In genomic region chr12:77324416-77324762, GRCh38 we compare ENCODE assay signal across 9 cellular contexts.
A peak's percentile ranks its signal among the peaks of the same experiment; 100 is the strongest.
DNase-seq lines count a peak whose midpoint lies in the region; ATAC-seq and TF ChIP-seq lines count a peak whose summit lies in the region.
"Had no signal": no experiment of that assay in that cellular context is flagged by ENCODE, and none has a peak within 500 bp of the region (broad histone marks: within the 10 kb centered on the region; RNA-seq: fewer than 3 reads in every experiment).

No MANE protein-coding gene starts in this region.

- no peak overlapping the region for H3K27ac Mint-ChIP-seq in activated CD4-positive, alpha-beta T cell treated with anti-CD3 and anti-CD28 coated beads, Interleukin-2, amount 10 ng/mL, durations not matched to agents 24 days and 14 days
- H3K27ac Mint-ChIP-seq: effector memory CD8-positive, alpha-beta T cell had no signal

- DNase-seq in activated CD4-positive, alpha-beta T cell treated with anti-CD3 and anti-CD28 coated beads, Interleukin-2, amount 10 ng/mL, durations not matched to agents 24 days and 14 days = no peak
- DNase-seq in activated CD4-positive, alpha-beta T cell treated with anti-CD3 and anti-CD28 coated beads for 4 hours = no peak
- no peak for DNase-seq in mammary epithelial cell
- DNase-seq in lower lobe of right lung = no peak
- DNase-seq in transverse colon = no peak
- no peak for DNase-seq in amygdala (lab: John Stamatoyannopoulos, UW)
- no peak for DNase-seq in GM19238 (ENCODE audit: insufficient read length, low spot score)
- DNase-seq in omental fat pad (ENCODE audit: low spot score) = no peak
- DNase-seq: effector memory CD8-positive, alpha-beta T cell had no signal

- no peak for TF ChIP-seq POLR2A in transverse colon (IDR thresholded peaks at IDR 0.05)

- intact Hi-C loops in activated CD4-positive, alpha-beta T cell treated with anti-CD3 and anti-CD28 coated beads, Interleukin-2, amount 10 ng/mL, durations not matched to agents 24 days and 14 days (cut with micrococcal nuclease) = no loop called here
- intact Hi-C loops in mammary epithelial cell (cut with micrococcal nuclease) = loop anchor here (5.0 to 10.0 kb wide), 3 partner anchors 80 to 600 kb away; no protein-coding TSS in a partner anchor
- intact Hi-C loops in lower lobe of right lung (cut with DNase I) = no loop called here
- intact Hi-C loops in transverse colon (cut with DNase I; ENCODE audit: low total_unique reads) = no loop called here

- ATAC-seq in lower lobe of right lung = no peak
- no peak for ATAC-seq in omental fat pad (ENCODE audit: low FRiP score)
- ATAC-seq: effector memory CD8-positive, alpha-beta T cell had no signal

- BruUV-seq in mammary epithelial cell (replicated peaks; lab: Mats Ljungman, UMichigan) = no TSS peak

- no peak overlapping the region for H3K9ac ChIP-seq in mammary epithelial cell (ENCODE audit: insufficient read depth, low read length)

- peak overlapping the region; percentile 48 for H3K4me3 Mint-ChIP-seq in activated CD4-positive, alpha-beta T cell treated with anti-CD3 and anti-CD28 coated beads, Interleukin-2, amount 10 ng/mL, durations not matched to agents 24 days and 14 days

- peaks cover 2% of the 10 kb centered on the region for H3K36me3 Mint-ChIP-seq in activated CD4-positive, alpha-beta T cell treated with anti-CD3 and anti-CD28 coated beads, Interleukin-2, amount 10 ng/mL, durations not matched to agents 24 days and 14 days (ENCODE audit: low read depth)

- H3K36me3 ChIP-seq in mammary epithelial cell (ENCODE audit: insufficient read depth, low read length) (no peaks in the 10 kb centered on the region), lower lobe of right lung (no peaks in the 10 kb centered on the region), transverse colon (no peaks in the 10 kb centered on the region)

- in situ Hi-C loops in mammary epithelial cell (cut with MboI; ENCODE audit: low sequenced_read_pairs in 2 of 2) (no loop called here), transverse colon (cut with MboI; ENCODE audit: low pct_ligation_motif_present in 1 of 4, low pct_unique_long_range_greater_than_20kb in 1 of 4, low sequenced_read_pairs in 3 of 4) (no loop called here)

- no peaks in the 10 kb centered on the region for H3K9me3 Mint-ChIP-seq in activated CD4-positive, alpha-beta T cell treated with anti-CD3 and anti-CD28 coated beads, Interleukin-2, amount 10 ng/mL, durations not matched to agents 24 days and 14 days

- no peaks in the 10 kb centered on the region for H3K27me3 ChIP-seq in mammary epithelial cell (ENCODE audit: insufficient read depth, low read length)
- peaks cover 18% of the 10 kb centered on the region for H3K27me3 ChIP-seq in lower lobe of right lung (ENCODE audit: low read depth)
- peaks cover 31% of the 10 kb centered on the region for H3K27me3 ChIP-seq in transverse colon

- H3K4me1 ChIP-seq in mammary epithelial cell (ENCODE audit: insufficient read depth, low read length) (peaks cover 21% of the 10 kb centered on the region), lower lobe of right lung (peaks cover 11% of the 10 kb centered on the region), transverse colon (peaks cover 0 to 16% (median 8%) of the 10 kb centered on the region in 4 donors)

- 8% methylated on average over 4 of the region's 15 CpGs for WGBS in mammary epithelial cell (ENCODE audit: low coverage, missing lambda C conversion rate)
- WGBS in transverse colon (ENCODE audit: low coverage in 1 of 2), 2 donors = 5 to 14% methylated on average over 2 to 14 of the region's 15 CpGs

- TF ChIP-seq EP300 in transverse colon (IDR thresholded peaks at IDR 0.05; ENCODE audit: low read depth) = no peak

- H3K27me3 Mint-ChIP-seq in activated CD4-positive, alpha-beta T cell treated with anti-CD3 and anti-CD28 coated beads, Interleukin-2, amount 10 ng/mL, durations not matched to agents 24 days and 14 days = peaks cover 48% of the 10 kb centered on the region

- peaks cover 11% of the 10 kb centered on the region for H3K4me1 Mint-ChIP-seq in activated CD4-positive, alpha-beta T cell treated with anti-CD3 and anti-CD28 coated beads, Interleukin-2, amount 10 ng/mL, durations not matched to agents 24 days and 14 days

- H3K27ac ChIP-seq in mammary epithelial cell (ENCODE audit: insufficient read depth, low read depth, low read length) (no peak overlapping the region), lower lobe of right lung (no peak overlapping the region), transverse colon (peak overlapping the region in 2 of 4 donors; percentile 11 to 15)

- dilution Hi-C loops in mammary epithelial cell (cut with HindIII; ENCODE audit: low sequenced_read_pairs) = no loop called here

- CTCF ChIA-PET in mammary epithelial cell (lab: Charles Lee; ENCODE audit: low non-redundant PET) = interaction anchor here (0.6 kb wide), 2 partner anchors 172 to 276 kb away, joined by 3 to 6 read pairs; no protein-coding TSS in a partner anchor

- TF ChIP-seq CTCF in mammary epithelial cell (conservative IDR thresholded peaks at IDR 0.05 in 1 of 2, IDR thresholded peaks at IDR 0.05 in 1 of 2; ENCODE audit: extremely low read depth in 1 of 2, insufficient read depth in 1 of 2, low read depth in 1 of 2, low read length in 2 of 2) = no peak
- no peak for TF ChIP-seq CTCF in lower lobe of right lung (IDR thresholded peaks at IDR 0.05)
- peak in 1 of 5 experiments; percentile 9 for TF ChIP-seq CTCF in transverse colon (IDR thresholded peaks at IDR 0.05)
- no peak for TF ChIP-seq CTCF in omental fat pad (IDR thresholded peaks at IDR 0.05)

- H3K4me2 ChIP-seq in mammary epithelial cell (ENCODE audit: insufficient read depth, low read depth, low read length) = peak overlapping the region; percentile 99

- no peaks in the 10 kb centered on the region for H4K20me1 ChIP-seq in mammary epithelial cell (ENCODE audit: insufficient read depth, low read length)

- no peaks in the 10 kb centered on the region for H3K79me2 ChIP-seq in mammary epithelial cell (ENCODE audit: insufficient read depth, low read length)

- peak overlapping the region; percentile 95 for H2AFZ ChIP-seq in mammary epithelial cell (ENCODE audit: low read depth, low read length)

- H3K4me3 ChIP-seq in mammary epithelial cell (replicated peaks in 1 of 3; ENCODE audit: insufficient read depth in 1 of 3, low read depth in 2 of 3, low read length in 3 of 3) (peak overlapping the region; percentile 69 to 96 (median 74)), lower lobe of right lung (peak overlapping the region; percentile 61), transverse colon (peak overlapping the region; percentile 37 to 64 (median 49))

- H3K9me3 ChIP-seq in mammary epithelial cell (replicated peaks; ENCODE audit: insufficient read depth, low read length) = no peaks in the 10 kb centered on the region
- no peaks in the 10 kb centered on the region for H3K9me3 ChIP-seq in lower lobe of right lung
- no peaks in the 10 kb centered on the region for H3K9me3 ChIP-seq in transverse colon
